Comparison of ENCODE assay signal across 25 cellular contexts in the genomic region with DNA sequence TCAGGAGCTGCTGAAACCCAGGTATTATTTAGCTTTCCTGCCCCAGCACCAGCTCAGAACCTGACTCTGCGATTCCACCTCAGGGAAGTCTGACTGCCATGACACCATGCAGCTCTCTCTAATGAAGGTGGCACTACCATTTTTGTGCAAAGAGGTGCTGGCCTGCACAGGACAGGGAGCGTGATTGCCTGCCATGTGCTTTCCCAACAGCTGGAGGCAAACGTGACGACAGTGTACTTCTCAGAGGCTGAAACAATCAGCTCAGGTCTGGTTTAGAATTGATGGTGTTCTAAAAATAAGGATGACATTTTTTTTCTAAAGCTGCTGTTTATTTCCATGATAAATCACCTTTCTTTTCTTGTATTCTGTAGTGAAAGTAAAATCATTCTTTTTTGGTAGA.
A peak's percentile ranks its signal among the peaks of the same experiment; 100 is the strongest.
DNase-seq lines count a peak whose midpoint lies in the region; ATAC-seq and TF ChIP-seq lines count a peak whose summit lies in the region.
"Had no signal": no experiment of that assay in that cellular context is flagged by ENCODE, and none has a peak within 500 bp of the region (broad histone marks: within the 10 kb centered on the region; RNA-seq: fewer than 3 reads in every experiment).

No MANE protein-coding gene starts in this region.

- WGBS in heart right ventricle, 2 donors, result 75 to 76% methylated on average over 4 of the region's 4 CpGs
- 43 to 57% methylated on average over 3 to 4 of the region's 4 CpGs for WGBS in gastroesophageal sphincter (ENCODE audit: low coverage in 1 of 2), 2 donors

- peaks cover 81% of the 10 kb centered on the region for H3K4me1 Mint-ChIP-seq in activated CD4-positive, alpha-beta T cell treated with anti-CD3 and anti-CD28 coated beads, Interleukin-2, amount 10 ng/mL, durations not matched to agents 7 days and 5 days

- TF ChIP-seq EP300 in gastroesophageal sphincter (IDR thresholded peaks at IDR 0.05), result no peak

- H3K36me3 Mint-ChIP-seq in activated CD4-positive, alpha-beta T cell treated with anti-CD3 and anti-CD28 coated beads, Interleukin-2, amount 10 ng/mL, durations not matched to agents 7 days and 5 days (ENCODE audit: low read depth), result peaks cover 8% of the 10 kb centered on the region
- H3K36me3 Mint-ChIP-seq: CD14-positive monocyte, IgD-negative memory B cell had no signal

- H3K27ac Mint-ChIP-seq in activated CD4-positive, alpha-beta T cell treated with anti-CD3 and anti-CD28 coated beads, Interleukin-2, amount 10 ng/mL, durations not matched to agents 7 days and 5 days, result peak overlapping the region; percentile 87
- H3K27ac Mint-ChIP-seq: CD14-positive monocyte had no signal

- CTCF ChIA-PET in activated CD4-positive, alpha-beta T cell treated with anti-CD3 and anti-CD28 coated beads, Interleukin-2, amount 10 ng/mL, durations not matched to agents 7 days and 5 days (lab: Charles Lee), result interaction anchor here (0.5 to 1.2 kb wide), 3 partner anchors 11 to 169 kb away, joined by 3 to 5 read pairs (median 4); no protein-coding TSS in a partner anchor

- H3K9me3 ChIP-seq in heart right ventricle (no peaks in the 10 kb centered on the region), left ventricle myocardium inferior (replicated peaks) (no peaks in the 10 kb centered on the region), gastroesophageal sphincter (no peaks in the 10 kb centered on the region)
- H3K9me3 ChIP-seq: BE2C had no signal

- no peak overlapping the region for H3K27ac ChIP-seq in heart right ventricle
- H3K27ac ChIP-seq in left ventricle myocardium inferior (replicated peaks), result no peak overlapping the region
- peak overlapping the region in 3 of 4 donors; percentile 40 to 57 (median 53) for H3K27ac ChIP-seq in gastroesophageal sphincter
- H3K27ac ChIP-seq: KMS-11 had no signal

- H3K27me3 ChIP-seq in heart right ventricle (no peaks in the 10 kb centered on the region), left ventricle myocardium inferior (ENCODE audit: low read depth) (no peaks in the 10 kb centered on the region), gastroesophageal sphincter (no peaks in the 10 kb centered on the region)
- H3K27me3 ChIP-seq: BE2C had no signal

- peaks cover 4% of the 10 kb centered on the region for H3K27me3 Mint-ChIP-seq in activated CD4-positive, alpha-beta T cell treated with anti-CD3 and anti-CD28 coated beads, Interleukin-2, amount 10 ng/mL, durations not matched to agents 7 days and 5 days
- H3K27me3 Mint-ChIP-seq: IgD-negative memory B cell had no signal

- H3K4me1 ChIP-seq in heart right ventricle (peaks cover 0 to 8% (median 0%) of the 10 kb centered on the region in 9 donors), left ventricle myocardium inferior (peaks cover 15% of the 10 kb centered on the region), gastroesophageal sphincter (peaks cover 0 to 21% (median 0%) of the 10 kb centered on the region in 3 donors)

- H3K4me3 Mint-ChIP-seq in activated CD4-positive, alpha-beta T cell treated with anti-CD3 and anti-CD28 coated beads, Interleukin-2, amount 10 ng/mL, durations not matched to agents 7 days and 5 days, result no peak overlapping the region
- H3K4me3 Mint-ChIP-seq: CD14-positive monocyte, IgD-negative memory B cell had no signal

- intact Hi-C loops in heart right ventricle (cut with DNase I) (no loop called here), left ventricle myocardium inferior (cut with micrococcal nuclease) (no loop called here)

- H3K36me3 ChIP-seq in heart right ventricle, result peaks cover 0 to 39% (median 0%) of the 10 kb centered on the region in 9 donors
- peaks cover 4% of the 10 kb centered on the region for H3K36me3 ChIP-seq in left ventricle myocardium inferior
- H3K36me3 ChIP-seq in gastroesophageal sphincter, result peaks cover 0 to 6% of the 10 kb centered on the region in 2 donors
- H3K36me3 ChIP-seq: BE2C had no signal

- no peak overlapping the region for H3K4me3 ChIP-seq in heart right ventricle
- no peak overlapping the region for H3K4me3 ChIP-seq in left ventricle myocardium inferior
- no peak overlapping the region for H3K4me3 ChIP-seq in gastroesophageal sphincter

- TF ChIP-seq CTCF in heart right ventricle (IDR thresholded peaks at IDR 0.05) (no peak), left ventricle myocardium inferior (IDR thresholded peaks at IDR 0.05; ENCODE audit: borderline replicate concordance) (no peak), gastroesophageal sphincter (IDR thresholded peaks at IDR 0.05) (peak in 1 of 4 experiments; percentile 25)

- POLR2A ChIA-PET in activated CD4-positive, alpha-beta T cell treated with anti-CD3 and anti-CD28 coated beads, Interleukin-2, amount 10 ng/mL, durations not matched to agents 7 days and 5 days (lab: Charles Lee), result no interaction called here

- no peak for DNase-seq in activated CD4-positive, alpha-beta T cell treated with anti-CD3 and anti-CD28 coated beads, Interleukin-2, amount 10 ng/mL, durations not matched to agents 7 days and 5 days
- DNase-seq in activated CD4-positive, alpha-beta T cell treated with anti-CD3 and anti-CD28 coated beads, Interleukin-2, amount 50 U/mL, for 1 hour, result no peak
- no peak for DNase-seq in heart right ventricle
- no peak for DNase-seq in left ventricle myocardium inferior
- no peak for DNase-seq in amniotic stem cell (lab: John Stamatoyannopoulos, UW)
- DNase-seq in stimulated activated CD4-positive, alpha-beta T cell treated with anti-CD3 and anti-CD28 coated beads, Interleukin-15, amount 100 ng/mL, for 24 hours, result no peak
- DNase-seq: 8988T, ACHN, DMS53, MM.1S, NCI-H1048, NCI-H1417, NCI-H1694, NCI-H2081, NCI-H2227 treated with DMSO at 0.1 percent for 48 hours, NCI-H526 treated with DMSO at 0.1 percent for 48 hours, RPMI8226, SHP77 treated with DMSO at 0.1 percent for 48 hours had no signal

- no peak for TF ChIP-seq POLR2A in gastroesophageal sphincter (IDR thresholded peaks at IDR 0.05)

- ATAC-seq in heart right ventricle (peak in 6 of 8 donors; percentile 37 to 79 (median 66)), gastroesophageal sphincter (peak; percentile 65)
- no peak for ATAC-seq in activated CD4-positive, CD25-positive, alpha-beta regulatory T cell treated with anti-CD3 and anti-CD28 coated beads, Interleukin-2, amount 50 U/mL, for 24 hours
- ATAC-seq: HCT116 had no signal

- no peaks in the 10 kb centered on the region for H3K9me3 Mint-ChIP-seq in activated CD4-positive, alpha-beta T cell treated with anti-CD3 and anti-CD28 coated beads, Interleukin-2, amount 10 ng/mL, durations not matched to agents 7 days and 5 days
- H3K9me3 Mint-ChIP-seq: CD14-positive monocyte, IgD-negative memory B cell had no signal

Comparison
In these comparisons a context has a peak if more than half of its experiments do, and no peak if none do; other contexts are left out.
1. ATAC-seq: peak in heart right ventricle (6 of 8) and gastroesophageal sphincter (single experiment); none in activated CD4-positive, CD25-positive, alpha-beta regulatory T cell treated with anti-CD3 and anti-CD28 coated beads, Interleukin-2, amount 50 U/mL, for 24 hours (0 of 2).
2. H3K27ac ChIP-seq: peak in gastroesophageal sphincter (3 of 4); none in heart right ventricle (0 of 10) and left ventricle myocardium inferior (single experiment).